12 cellular contexts compared by ENCODE assay signal in genomic region chr1:3677411-3677944, GRCh38.
DNase-seq lines count a peak whose midpoint lies in the region; ATAC-seq lines count a peak whose summit lies in the region.
"Had no signal": no experiment of that assay in that cellular context is flagged by ENCODE, and none has a peak within 500 bp of the region (broad histone marks: within the 10 kb centered on the region; RNA-seq: fewer than 3 reads in every experiment).

No MANE protein-coding gene starts in this region.

- peaks cover 4% of the 10 kb centered on the region for H3K9me3 Mint-ChIP-seq in central memory CD8-positive, alpha-beta T cell

- H3K27me3 Mint-ChIP-seq in central memory CD8-positive, alpha-beta T cell: peaks cover 11% of the 10 kb centered on the region

- H3K4me1 Mint-ChIP-seq in central memory CD8-positive, alpha-beta T cell: peaks cover 33% of the 10 kb centered on the region

- H3K4me3 Mint-ChIP-seq in central memory CD8-positive, alpha-beta T cell: no peak overlapping the region

- peaks cover 5% of the 10 kb centered on the region for H3K36me3 Mint-ChIP-seq in central memory CD8-positive, alpha-beta T cell (ENCODE audit: insufficient read depth)

- DNase-seq in central memory CD8-positive, alpha-beta T cell (ENCODE audit: low spot score in 2 of 2): no peak
- no peak for DNase-seq in NCI-H510A (lab: John Stamatoyannopoulos, UW)
- DNase-seq in kidney glomerular epithelial cell (lab: John Stamatoyannopoulos, UW): no peak
- DNase-seq in SW480 (ENCODE audit: low spot score): no peak
- DNase-seq in nucleus accumbens (lab: John Stamatoyannopoulos, UW): no peak
- DNase-seq: amniotic stem cell, DMS79 treated with DMSO at 0.1 percent for 48 hours, esophagus squamous epithelium, NCI-H524 had no signal

- ATAC-seq in GM18502 (IDR thresholded peaks at IDR 0.05; ENCODE audit: poor library complexity, unreplicated experiment) (peak; percentile 10), GM21447 (IDR thresholded peaks at IDR 0.05; ENCODE audit: unreplicated experiment) (peak; percentile 8), HG03457 (IDR thresholded peaks at IDR 0.05; ENCODE audit: unreplicated experiment) (peak; percentile 5)
- ATAC-seq in central memory CD8-positive, alpha-beta T cell (replicated peaks; ENCODE audit: extremely low read depth, poor library complexity, severe bottlenecking): no peak

- peak overlapping the region; percentile 83 for H3K27ac Mint-ChIP-seq in central memory CD8-positive, alpha-beta T cell (ENCODE audit: low read depth)
